23 cellular contexts compared by ENCODE assay signal in the genomic region with DNA sequence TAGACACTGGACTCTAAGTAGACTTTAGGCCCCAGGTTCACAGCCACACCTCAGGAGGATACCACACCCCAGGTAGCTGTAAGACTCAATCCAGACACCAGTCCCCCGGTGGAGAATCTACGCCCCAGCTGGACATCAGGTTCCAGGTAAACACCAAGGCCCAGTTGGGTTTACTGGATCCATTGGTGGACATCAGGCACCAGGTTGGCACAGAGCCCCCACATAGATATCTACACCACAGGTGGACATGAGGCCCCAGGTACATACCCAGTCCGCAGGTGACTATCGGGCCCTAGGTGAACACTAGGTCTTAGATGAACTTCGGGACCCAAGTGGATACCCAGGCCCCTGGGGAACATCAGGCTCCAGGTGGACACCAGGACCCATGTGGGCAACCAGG. TPM values are rescaled to one million over a fixed set of nuclear protein-coding genes. Genes with fewer than 3 reads are reported as not detected.
"Had no signal": no experiment of that assay in that cellular context is flagged by ENCODE, and none has a peak within 500 bp of the region (broad histone marks: within the 10 kb centered on the region; RNA-seq: fewer than 3 reads in every experiment).

No MANE protein-coding gene starts in this region.

- ATAC-seq: activated CD8-positive, alpha-beta T cell treated with anti-CD3 and anti-CD28 coated beads for 36 hours; activated T-cell treated with anti-CD3 and anti-CD28 coated beads, Interleukin-2, amount 50 U/mL, for 4 hours; activated T-helper 17 cell treated with anti-CD3 and anti-CD28 coated beads, Interleukin-2, amount 50 U/mL, for 72 hours; foreskin keratinocyte; gastrocnemius medialis; heart left ventricle had no signal

- DNase-seq: activated CD4-positive, alpha-beta T cell treated with anti-CD3 and anti-CD28 coated beads for 48 hours; activated CD4-positive, alpha-beta T cell treated with anti-CD3 and anti-CD28 coated beads, Interleukin-2, amount 50 U/mL, for 1 hour; activated CD4-positive, alpha-beta T cell treated with anti-CD3 and anti-CD28 coated beads, Interleukin-2, amount 50 U/mL, for 48 hours; activated CD4-positive, CD25-positive, alpha-beta regulatory T cell; activated CD8-positive, alpha-beta memory T cell treated with anti-CD3 and anti-CD28 coated beads for 24 hours; activated CD8-positive, alpha-beta T cell treated with anti-CD3 and anti-CD28 coated beads for 36 hours; activated effector memory CD4-positive, alpha-beta T cell treated with Interleukin-2 at 50 U/mL for 16 hours; activated gamma-delta T cell treated with Interleukin-2 at 50 U/mL for 16 hours; activated naive CD4-positive, alpha-beta T cell treated with anti-CD3 and anti-CD28 coated beads, Interleukin-2, amount 50 U/mL, for 16 hours; activated naive CD4-positive, alpha-beta T cell treated with Interleukin-2 at 50 U/mL for 16 hours; activated T-cell treated with anti-CD3 and anti-CD28 coated beads, Interleukin-2, amount 50 U/mL, for 4 hours; amniotic stem cell; anterior cingulate cortex; brain microvascular endothelial cell; effector memory CD4-positive, alpha-beta T cell; erythroblast; foreskin keratinocyte; gastrocnemius medialis; glutamatergic neuron; heart left ventricle; T-helper 2 cell had no signal

RNA-seq across cellular contexts. Expression of a gene that starts 58.9 kb away (rescaled TPM):
- total RNA-seq: T-helper 1 cell treated with Interleukin-12 subunit alpha and Interleukin-12 subunit beta and Interleukin-4 antibody, amounts not matched to agents 30 ng/mL and 1 ng/mL, for 36 hours had no signal
